In the genomic region with DNA sequence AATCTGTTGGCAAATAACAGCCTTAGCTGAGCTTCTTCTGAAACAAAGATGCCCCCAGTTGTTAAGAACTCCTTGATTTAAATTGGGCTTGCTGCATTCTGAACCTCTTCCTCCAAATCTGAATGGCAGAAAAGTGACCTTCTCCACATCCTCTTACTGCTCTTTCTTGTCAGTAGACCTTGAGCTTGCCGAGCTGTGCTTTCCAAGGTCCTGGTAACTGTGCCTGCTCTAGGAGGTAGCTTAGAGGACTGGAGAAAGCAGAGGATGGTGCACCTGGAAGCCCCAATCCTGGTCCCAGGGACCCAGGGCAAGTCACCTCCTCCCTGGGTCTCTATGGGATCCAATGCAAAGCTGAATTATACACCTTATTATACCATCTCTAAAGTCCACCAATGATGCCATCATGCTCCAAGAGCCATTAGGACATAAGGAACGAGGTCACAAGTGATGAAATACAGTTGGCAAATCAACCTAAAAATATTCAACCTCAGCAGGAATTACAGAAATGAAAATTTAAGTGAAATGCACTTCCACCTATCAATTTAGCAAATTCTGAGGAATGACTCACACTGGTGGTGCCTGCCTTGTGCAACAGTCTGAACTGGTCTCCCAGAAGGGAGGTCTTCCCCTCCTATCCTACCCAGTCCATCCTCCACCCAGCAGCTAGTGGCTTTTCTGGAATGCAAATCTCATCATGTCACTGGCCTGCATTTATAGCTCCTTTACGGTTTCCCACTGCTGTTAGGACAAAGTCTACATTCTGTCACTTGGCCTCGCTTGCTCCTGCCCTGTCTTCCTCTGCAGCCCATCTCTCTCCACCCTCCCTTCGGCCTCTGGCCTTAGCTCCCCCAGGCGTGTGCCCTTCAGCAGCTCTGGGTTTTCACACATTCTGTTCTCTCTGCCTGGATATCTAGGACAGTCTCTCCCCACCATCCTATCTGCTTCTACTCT, we compare ENCODE assay signal across 10 cellular contexts. TPM values are rescaled to one million over a fixed set of nuclear protein-coding genes. Genes with fewer than 3 reads are reported as not detected.
DNase-seq lines count a peak whose midpoint lies in the region; TF ChIP-seq lines count a peak whose summit lies in the region.
"Had no signal": no experiment of that assay in that cellular context is flagged by ENCODE, and none has a peak within 500 bp of the region (broad histone marks: within the 10 kb centered on the region; RNA-seq: fewer than 3 reads in every experiment).

No MANE protein-coding gene starts in this region.

- H3K4me1 ChIP-seq in spleen = peaks cover 19 to 66% (median 39%) of the 10 kb centered on the region in 6 donors

- H3K9me3 ChIP-seq in spleen = no peaks in the 10 kb centered on the region
- H3K9me3 ChIP-seq: ascending aorta had no signal

- H3K27ac ChIP-seq in HL-60 (replicated peaks) (no peak overlapping the region), VCaP (peak overlapping the region; percentile 61), spleen (peak overlapping the region in 7 of 8 donors; percentile 16 to 65 (median 35))
- H3K27ac ChIP-seq: ascending aorta had no signal

- WGBS in spleen, 5 donors = 51 to 76% (median 55%) methylated on average over 6 of the region's 6 CpGs

- TF ChIP-seq POLR2A in spleen (IDR thresholded peaks at IDR 0.05) = no peak

- H3K27me3 ChIP-seq in HL-60 (ENCODE audit: insufficient read depth, poor library complexity, severe bottlenecking) (no peaks in the 10 kb centered on the region), spleen (replicated peaks in 1 of 7) (no peaks in the 10 kb centered on the region)
- H3K27me3 ChIP-seq: ascending aorta had no signal

- H3K36me3 ChIP-seq in spleen = no peaks in the 10 kb centered on the region
- H3K36me3 ChIP-seq: ascending aorta had no signal

- H3K4me3 ChIP-seq in HL-60 (replicated peaks; ENCODE audit: insufficient read depth, low read length) (no peak overlapping the region), spleen (no peak overlapping the region)
- H3K4me3 ChIP-seq: ascending aorta had no signal

- intact Hi-C loops in spleen (cut with DNase I; ENCODE audit: low total_unique reads) = no loop called here

- peak; percentile 1 to 37 for DNase-seq in HL-60 (ENCODE audit: low read depth in 1 of 2, low spot score in 1 of 2)
- peak; percentile 87 for DNase-seq in hepatic stellate cell (ENCODE audit: low spot score)
- DNase-seq in spleen = no peak
- DNase-seq in DMS79 treated with DMSO at 0.1 percent for 48 hours (lab: John Stamatoyannopoulos, UW) = no peak
- no peak for DNase-seq in T-helper 1 cell
- no peak for DNase-seq in COR-L47 (lab: John Stamatoyannopoulos, UW)
- DNase-seq in effector CD4-positive, alpha-beta T cell = no peak
- DNase-seq: NCI-H526 treated with DMSO at 0.1 percent for 48 hours had no signal

- TF ChIP-seq CTCF in HL-60 (IDR thresholded peaks at IDR 0.05; ENCODE audit: insufficient read depth, low read length) = no peak
- TF ChIP-seq CTCF in VCaP (conservative IDR thresholded peaks at IDR 0.05) = no peak
- TF ChIP-seq CTCF in spleen (IDR thresholded peaks at IDR 0.05 in 8 of 11, conservative IDR thresholded peaks at IDR 0.05 in 3 of 11) = no peak

RNA-seq across cellular contexts. Expression of gene TOM1L2, which starts 36.6 kb away (rescaled TPM):
- total RNA-seq in spleen = 10 to 100 TPM; 27.0 to 82.6 (median 56.5) TPM
- polyA plus RNA-seq in spleen = 10 to 100 TPM in 1 of 3 donors, 1 to 10 TPM in 2; 5.3 to 17.6 (median 7.7) TPM

RNA-seq across cellular contexts. Expression of gene DRC3, which starts 37.1 kb away (rescaled TPM):
- 1 to 10 TPM in 5 of 7 donors, under 1 TPM in 2; 0.37 to 7.3 (median 2.3) TPM for total RNA-seq in spleen
- 1 to 10 TPM in 2 of 3 donors, under 1 TPM in 1; 0.93 to 2.4 (median 2.3) TPM for polyA plus RNA-seq in spleen

Comparison
In these comparisons a context has a peak if more than half of its experiments do, and no peak if none do; other contexts are left out.
1. DNase-seq: peak in HL-60 (2 of 2) and hepatic stellate cell (single experiment); none in spleen (single experiment), DMS79 treated with DMSO at 0.1 percent for 48 hours (single experiment), T-helper 1 cell (0 of 5), COR-L47 (single experiment) and effector CD4-positive, alpha-beta T cell (single experiment).